Comparison of ENCODE assay signal across 10 cellular contexts in genomic region chr3:150349314-150350097, GRCh38. TPM values are rescaled to one million over a fixed set of nuclear protein-coding genes. Genes with fewer than 3 reads are reported as not detected.
DNase-seq lines count a peak whose midpoint lies in the region; ATAC-seq and TF ChIP-seq lines count a peak whose summit lies in the region.
"Had no signal": no experiment of that assay in that cellular context is flagged by ENCODE, and none has a peak within 500 bp of the region (broad histone marks: within the 10 kb centered on the region; RNA-seq: fewer than 3 reads in every experiment).

No MANE protein-coding gene starts in this region.

- H3K36me3 ChIP-seq in PC-3 (ENCODE audit: low read depth, low read length) (no peaks in the 10 kb centered on the region), mesendoderm (ENCODE audit: control insufficient read depth, insufficient read depth, low read length) (no peaks in the 10 kb centered on the region), tibial nerve (no peaks in the 10 kb centered on the region)
- no peaks in the 10 kb centered on the region for H3K36me3 ChIP-seq in CD8-positive, alpha-beta memory T cell (ENCODE audit: insufficient read depth, low read length)

- H3K9me3 ChIP-seq in PC-3 (ENCODE audit: low read length) (no peaks in the 10 kb centered on the region), tibial nerve (no peaks in the 10 kb centered on the region)
- H3K9me3 ChIP-seq in CD8-positive, alpha-beta memory T cell (ENCODE audit: low read length) = no peaks in the 10 kb centered on the region

- H3K9ac ChIP-seq in PC-3 (ENCODE audit: low read length) (peak overlapping the region; percentile 33), mesendoderm (ENCODE audit: low read length) (no peak overlapping the region)

- TF ChIP-seq CTCF in PC-3 (conservative IDR thresholded peaks at IDR 0.05; ENCODE audit: low read depth, low read length) = no peak
- peak; percentile 26 for TF ChIP-seq CTCF in epithelial cell of esophagus (IDR thresholded peaks at IDR 0.05; ENCODE audit: insufficient read depth, low read depth, low read length, missing control alignments)
- TF ChIP-seq CTCF in tibial nerve (IDR thresholded peaks at IDR 0.05) = peak in 3 of 5 experiments; percentile 25 to 38 (median 30)

- no peak overlapping the region for H3K56ac ChIP-seq in mesendoderm (ENCODE audit: low read length)

- H3K27me3 Mint-ChIP-seq in CD8-positive, alpha-beta memory T cell = peaks cover 4 to 38% of the 10 kb centered on the region in 2 donors

- H2BK120ac ChIP-seq in mesendoderm (ENCODE audit: low read depth, low read length) = no peak overlapping the region

- H4K5ac ChIP-seq in mesendoderm (ENCODE audit: low read length) = no peak overlapping the region

- intact Hi-C loops in PC-3 (cut with micrococcal nuclease) = no loop called here

- H2AFZ ChIP-seq in PC-3 (ENCODE audit: low read length) = 0 out of 2 replicates have a peak overlapping the region, but pooled peaks have one; percentile 28

- ATAC-seq in PC-3 (no peak), HG02759 (IDR thresholded peaks at IDR 0.05; ENCODE audit: unreplicated experiment) (no peak), GM21528 (IDR thresholded peaks at IDR 0.05; ENCODE audit: low FRiP score, unreplicated experiment) (no peak), GM19035 (IDR thresholded peaks at IDR 0.05; ENCODE audit: unreplicated experiment) (no peak)

- TF ChIP-seq POLR2A in tibial nerve (IDR thresholded peaks at IDR 0.05) = no peak

- peak overlapping the region; percentile 83 for H3K4me2 ChIP-seq in PC-3 (ENCODE audit: low read length)
- no peak overlapping the region for H3K4me2 ChIP-seq in mesendoderm (ENCODE audit: low read length)

- no peaks in the 10 kb centered on the region for H3K4me1 Mint-ChIP-seq in CD8-positive, alpha-beta memory T cell

- H3K9me2 ChIP-seq in PC-3 (replicated peaks; ENCODE audit: low read length) = no peaks in the 10 kb centered on the region

- H3K79me2 ChIP-seq in PC-3 (ENCODE audit: low read length) (0 out of 2 replicates have a peak, but pooled peaks cover 4% of the 10 kb centered on the region), mesendoderm (ENCODE audit: control insufficient read depth, insufficient read depth, low read length) (no peaks in the 10 kb centered on the region)

- no peak overlapping the region for H2BK15ac ChIP-seq in mesendoderm (replicated peaks; ENCODE audit: low read depth)

- no peak overlapping the region for H4K8ac ChIP-seq in mesendoderm (ENCODE audit: low read depth, low read length)

- no peak overlapping the region for H3K27ac Mint-ChIP-seq in CD8-positive, alpha-beta memory T cell

- no peaks in the 10 kb centered on the region for H4K20me1 ChIP-seq in PC-3 (ENCODE audit: low read length)

- H3F3A ChIP-seq in PC-3 (ENCODE audit: low read length, unreplicated experiment) = peaks cover 9% of the 10 kb centered on the region

- CTCF ChIA-PET in PC-3 (lab: Charles Lee) = no interaction called here
- CTCF ChIA-PET in CD8-positive, alpha-beta memory T cell (lab: Charles Lee) = interaction anchor here (1.4 kb wide), 1 partner anchor 9 kb away, joined by 3 read pairs; no protein-coding TSS in a partner anchor

- no peaks in the 10 kb centered on the region for H3K79me1 ChIP-seq in mesendoderm (ENCODE audit: low read length)

- no peaks in the 10 kb centered on the region for H3K27me3 ChIP-seq in PC-3 (ENCODE audit: low read length)
- no peaks in the 10 kb centered on the region for H3K27me3 ChIP-seq in mesendoderm (ENCODE audit: insufficient read depth, low read length, poor library complexity)
- no peaks in the 10 kb centered on the region for H3K27me3 ChIP-seq in tibial nerve
- H3K27me3 ChIP-seq in CD8-positive, alpha-beta memory T cell (ENCODE audit: insufficient read depth, low read length, poor library complexity, severe bottlenecking) = peaks cover 5% of the 10 kb centered on the region

- H3K36me3 Mint-ChIP-seq in CD8-positive, alpha-beta memory T cell = no peaks in the 10 kb centered on the region

- no peaks in the 10 kb centered on the region for H3K9me3 Mint-ChIP-seq in CD8-positive, alpha-beta memory T cell

- H3K18ac ChIP-seq in mesendoderm (ENCODE audit: low read length) = no peak overlapping the region

- H2AK5ac ChIP-seq in mesendoderm (ENCODE audit: low read length) = no peak overlapping the region

- no peak overlapping the region for H2BK5ac ChIP-seq in mesendoderm (ENCODE audit: low read length)

- BruUV-seq in PC-3 (replicated peaks; lab: Mats Ljungman, UMichigan) = no TSS peak

- H3K27ac ChIP-seq in PC-3 (ENCODE audit: low read length) (peak overlapping the region; percentile 83), mesendoderm (ENCODE audit: low read depth, low read length) (no peak overlapping the region), tibial nerve (peak overlapping the region in 3 of 4 donors; percentile 13 to 79 (median 48))
- no peak overlapping the region for H3K27ac ChIP-seq in CD8-positive, alpha-beta memory T cell (ENCODE audit: low read depth, low read length)

- no peak overlapping the region for H3K4me3 Mint-ChIP-seq in CD8-positive, alpha-beta memory T cell

- no peak overlapping the region for H3K23ac ChIP-seq in mesendoderm (ENCODE audit: low read length)

- no peak for DNase-seq in PC-3
- peak; percentile 46 for DNase-seq in epithelial cell of esophagus (ENCODE audit: low read depth)
- DNase-seq in mesendoderm = peak; percentile 31
- peak in 1 of 2 donors; percentile 30 for DNase-seq in tibial nerve (ENCODE audit: low spot score in 2 of 2)
- DNase-seq in CD8-positive, alpha-beta memory T cell = no peak
- DNase-seq: left colon; stimulated activated naive CD4-positive, alpha-beta T cell had no signal

- H3K4me1 ChIP-seq in PC-3 (ENCODE audit: insufficient read depth, low read length) = peaks cover 62% of the 10 kb centered on the region
- peaks cover 2% of the 10 kb centered on the region for H3K4me1 ChIP-seq in mesendoderm (ENCODE audit: control insufficient read depth, low read depth, low read length)
- H3K4me1 ChIP-seq in tibial nerve = peaks cover 0 to 38% (median 12%) of the 10 kb centered on the region in 4 donors
- H3K4me1 ChIP-seq in CD8-positive, alpha-beta memory T cell (ENCODE audit: insufficient read depth, low read length) = no peaks in the 10 kb centered on the region

- POLR2A ChIA-PET in PC-3 (lab: Charles Lee; ENCODE audit: unreplicated experiment) = interaction anchor here (0.6 to 0.7 kb wide), 2 partner anchors 59 kb away, joined by 3 to 6 read pairs; partner anchors contain the start of gene TSC22D2
- POLR2A ChIA-PET in CD8-positive, alpha-beta memory T cell (lab: Charles Lee) = no interaction called here

- no peak overlapping the region for H3K4ac ChIP-seq in mesendoderm (ENCODE audit: low read depth, low read length)

- peak in 1 of 2 donors; percentile 80 for TF ChIP-seq EP300 in tibial nerve (IDR thresholded peaks at IDR 0.05)

- WGBS in mesendoderm (ENCODE audit: extremely low coverage, insufficient coverage, low lambda C conversion rate) = no CpG with 5 or more reads among the region's 7 CpGs
- WGBS in tibial nerve, 2 donors = 26 to 60% methylated on average over 7 of the region's 7 CpGs

- H3K4me3 ChIP-seq in PC-3 (ENCODE audit: low read length) = peak overlapping the region; percentile 53; the same call in 1 of the 2 replicates
- H3K4me3 ChIP-seq in epithelial cell of esophagus (ENCODE audit: low read length) = no peak overlapping the region
- no peak overlapping the region for H3K4me3 ChIP-seq in mesendoderm (ENCODE audit: low read length)
- H3K4me3 ChIP-seq in tibial nerve = no peak overlapping the region
- no peak overlapping the region for H3K4me3 ChIP-seq in CD8-positive, alpha-beta memory T cell (ENCODE audit: low read length)

RNA-seq across cellular contexts. Expression of gene TSC22D2, which starts 58.6 kb away (rescaled TPM):
- 9.6 and 15.7 TPM in 2 replicates for total RNA-seq in PC-3 (2014; rRNA removed)
- polyA plus RNA-seq in mesendoderm (2013, experiment 1 of 2) = 17.9 TPM
- 18.6 TPM for polyA plus RNA-seq in mesendoderm (2013, experiment 2 of 2)
- total RNA-seq in tibial nerve = 10 to 100 TPM; 12.5 to 15.9 (median 14.6) TPM
- 10 to 100 TPM; 20.9 to 22.3 TPM for total RNA-seq in CD8-positive, alpha-beta memory T cell
- polyA plus RNA-seq in CD8-positive, alpha-beta memory T cell = 11.9 TPM

Comparison
In these comparisons a context has a peak if more than half of its experiments do, and no peak if none do; other contexts are left out.
1. DNase-seq: peak in epithelial cell of esophagus (single experiment) and mesendoderm (single experiment); none in PC-3 (single experiment) and CD8-positive, alpha-beta memory T cell (0 of 5).
2. H3K27ac ChIP-seq: peak in PC-3 (single experiment) and tibial nerve (3 of 4); none in mesendoderm (single experiment) and CD8-positive, alpha-beta memory T cell (single experiment).